In the genomic region with DNA sequence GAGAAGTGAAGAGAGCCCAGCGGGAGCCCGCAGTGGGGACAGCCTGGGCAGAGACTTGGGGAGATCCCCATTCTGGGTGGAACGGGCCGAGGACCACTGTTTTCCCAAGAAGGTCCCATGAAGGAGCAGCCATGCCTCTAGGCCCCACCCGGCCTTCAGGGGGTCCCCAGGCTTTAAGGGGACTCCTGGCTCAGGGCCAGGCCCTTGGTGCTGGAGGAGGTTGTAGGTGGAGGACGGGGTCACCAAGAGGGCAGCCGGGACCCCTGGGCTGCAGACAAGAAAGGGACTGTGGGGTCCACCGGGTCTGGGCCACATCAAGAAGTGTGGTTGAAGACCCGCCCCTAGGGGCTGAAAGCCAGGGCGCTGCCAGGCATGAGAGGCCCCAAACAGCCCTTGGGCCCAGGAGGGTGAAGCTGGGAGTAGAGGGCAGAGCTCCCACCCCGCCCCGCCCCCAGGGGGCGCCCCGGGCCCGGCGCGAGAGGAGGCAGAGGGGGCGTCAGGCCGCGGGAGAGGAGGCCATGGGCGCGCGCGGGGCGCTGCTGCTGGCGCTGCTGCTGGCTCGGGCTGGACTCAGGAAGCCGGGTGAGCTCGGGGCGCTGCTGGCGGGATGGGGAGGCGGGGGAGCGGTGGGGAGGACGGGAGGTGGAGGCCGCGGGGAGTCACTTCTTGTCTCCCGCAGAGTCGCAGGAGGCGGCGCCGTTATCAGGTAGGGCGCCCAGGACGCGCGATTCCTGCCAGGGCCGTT, we compare ENCODE assay signal across 11 cellular contexts. TPM values are rescaled to one million over a fixed set of nuclear protein-coding genes. Genes with fewer than 3 reads are reported as not detected.
DNase-seq lines count a peak whose midpoint lies in the region; ATAC-seq and TF ChIP-seq lines count a peak whose summit lies in the region.
"Had no signal": no experiment of that assay in that cellular context is flagged by ENCODE, and none has a peak within 500 bp of the region (broad histone marks: within the 10 kb centered on the region; RNA-seq: fewer than 3 reads in every experiment).

Gene PRSS21, plus strand, starts transcription at position 487 of the 745 bp plus-strand sequence. Its CDS starts 32 bp downstream, at position 519.

- peaks cover 31% of the 10 kb centered on the region for H3K27me3 ChIP-seq in AG04450 (ENCODE audit: control insufficient read depth, insufficient read depth, low read length)
- H3K27me3 ChIP-seq in MG63, result no peaks in the 10 kb centered on the region

- POLR2A ChIA-PET in AG04450 (lab: Yijun Ruan, JAX), result interaction anchor here (0.7 kb wide), 1 partner anchor 14 kb away, joined by 3 read pairs; no protein-coding TSS in a partner anchor

- ATAC-seq in memory B cell (ENCODE audit: low read depth) (peak; percentile 71), HG03439 (IDR thresholded peaks at IDR 0.05; ENCODE audit: unreplicated experiment) (no peak), GM21576 (IDR thresholded peaks at IDR 0.05; ENCODE audit: unreplicated experiment) (no peak)

- H3K9me3 ChIP-seq in AG04450 (ENCODE audit: control insufficient read depth, insufficient read depth, low read length), result peaks cover 4% of the 10 kb centered on the region; the same call in 1 of the 2 replicates
- no peaks in the 10 kb centered on the region for H3K9me3 ChIP-seq in MG63

- H3K36me3 Mint-ChIP-seq in memory B cell, result no peaks in the 10 kb centered on the region
- H3K36me3 Mint-ChIP-seq in progenitor cell of endocrine pancreas (ENCODE audit: insufficient read depth), result no peaks in the 10 kb centered on the region

- H3K36me3 ChIP-seq in MG63, result no peaks in the 10 kb centered on the region

- H3K27ac Mint-ChIP-seq in memory B cell, result no peak within 1 kb of the TSS
- no peak within 1 kb of the TSS for H3K27ac Mint-ChIP-seq in progenitor cell of endocrine pancreas

- no peaks in the 10 kb centered on the region for H3K4me1 Mint-ChIP-seq in memory B cell
- no peaks in the 10 kb centered on the region for H3K4me1 Mint-ChIP-seq in progenitor cell of endocrine pancreas (ENCODE audit: low read depth)

- no peak for DNase-seq in AG04450 (ENCODE audit: low read depth, low spot score)
- DNase-seq in MG63, result peak; percentile 59
- DNase-seq in activated gamma-delta T cell treated with anti-CD3 and anti-CD28 coated beads, Interleukin-2, amount 50 U/mL, for 16 hours (ENCODE audit: low read depth), result peak; percentile 16
- DNase-seq in memory B cell (ENCODE audit: low spot score in 2 of 2), result no peak
- no peak for DNase-seq in DMS114 treated with DMSO at 0.1 percent for 48 hours (lab: John Stamatoyannopoulos, UW; ENCODE audit: unreplicated experiment)
- no peak for DNase-seq in progenitor cell of endocrine pancreas (ENCODE audit: low spot score, unreplicated experiment)
- DNase-seq: COR-L47 had no signal

- TF ChIP-seq CTCF in AG04450 (IDR thresholded peaks at IDR 0.05; ENCODE audit: low read depth, low read length), result 0 out of 2 replicates have a peak, but pooled peaks have one; percentile 9
- no peak for TF ChIP-seq CTCF in progenitor cell of endocrine pancreas (IDR thresholded peaks at IDR 0.05; ENCODE audit: unreplicated experiment)

- CTCF ChIA-PET in AG04450 (lab: Charles Lee), result no interaction called here

- H3K4me3 ChIP-seq in AG04450 (ENCODE audit: low read depth, low read length), result no peak within 1 kb of the TSS
- peak within 1 kb of the TSS; percentile 21 for H3K4me3 ChIP-seq in MG63
- H3K4me3 ChIP-seq: lung had no signal

- H3K27ac ChIP-seq in AG04450 (ENCODE audit: low read depth, low read length), result no peak within 1 kb of the TSS

- H3K4me3 Mint-ChIP-seq in memory B cell (peak within 1 kb of the TSS; percentile 68), progenitor cell of endocrine pancreas (ENCODE audit: low read depth) (no peak within 1 kb of the TSS)

- H3K27me3 Mint-ChIP-seq in memory B cell (peaks cover 11% of the 10 kb centered on the region), progenitor cell of endocrine pancreas (no peaks in the 10 kb centered on the region)

- H3K9me3 Mint-ChIP-seq in memory B cell (no peaks in the 10 kb centered on the region), progenitor cell of endocrine pancreas (ENCODE audit: low read depth) (no peaks in the 10 kb centered on the region)

RNA-seq across cellular contexts. Expression of gene PRSS21, which starts in this region (rescaled TPM):
- 0.17 and 0.47 TPM in 2 replicates for polyA plus RNA-seq in AG04450 (2011; rRNA removed)
- not detected in 2 replicates for polyA minus RNA-seq in AG04450 (2011; rRNA and poly(A)+ RNA removed)
- total RNA-seq in MG63 (2014; rRNA removed; shearing (Covaris generic); ENCODE audit: low replicate concordance), result 5.8 and 11.9 TPM in 2 replicates
- total RNA-seq in progenitor cell of endocrine pancreas, result not detected in 2 replicates
- total RNA-seq: NCI-H460 had no signal

Comparison
In these comparisons a context has a peak if more than half of its experiments do, and no peak if none do; other contexts are left out.
1. DNase-seq: peak in MG63 (single experiment) and activated gamma-delta T cell treated with anti-CD3 and anti-CD28 coated beads, Interleukin-2, amount 50 U/mL, for 16 hours (single experiment); none in AG04450 (single experiment), memory B cell (0 of 2), DMS114 treated with DMSO at 0.1 percent for 48 hours (single experiment) and progenitor cell of endocrine pancreas (single experiment).